8 cellular contexts compared by ENCODE assay signal in the genomic region with DNA sequence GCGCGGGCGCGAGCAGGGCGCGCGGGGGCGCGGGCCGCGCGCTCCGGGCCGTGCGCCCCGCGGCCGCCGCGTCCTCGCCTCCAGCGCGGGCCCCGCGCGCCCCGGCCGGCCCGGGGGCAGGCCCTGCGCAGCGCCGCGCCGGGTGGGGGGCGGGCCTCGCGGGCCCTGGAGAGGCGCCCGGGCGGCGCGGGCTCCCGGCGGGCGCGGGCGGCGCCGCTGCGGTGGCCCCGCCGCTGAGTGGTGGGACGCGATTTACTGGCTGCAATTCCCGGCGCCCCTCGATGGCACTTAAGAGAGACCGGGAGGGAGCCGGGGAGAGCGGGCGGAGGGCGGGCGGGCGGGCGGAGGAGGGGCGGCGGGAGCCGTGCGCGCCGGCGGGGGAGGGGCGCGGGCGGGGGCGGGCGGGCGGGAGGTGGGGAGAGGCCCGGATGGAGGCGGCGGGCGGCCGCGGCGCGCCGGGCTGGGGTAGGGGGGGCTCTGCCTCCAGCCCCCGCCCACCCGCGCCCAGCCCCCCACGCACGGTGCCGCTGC.
DNase-seq lines count a peak whose midpoint lies in the region; ATAC-seq, FAIRE-seq and TF ChIP-seq lines count a peak whose summit lies in the region.

No MANE protein-coding gene starts in this region.

- H3K18ac ChIP-seq in mesenchymal stem cell (ENCODE audit: low read depth in 1 of 2, low read length in 2 of 2) = no peak overlapping the region

- peaks cover 19% of the 10 kb centered on the region for H3K4me1 ChIP-seq in mesenchymal stem cell (ENCODE audit: control insufficient read depth, insufficient read depth, low read depth, low read length)

- no peaks in the 10 kb centered on the region for H3K36me3 Mint-ChIP-seq in activated naive CD8-positive, alpha-beta T cell treated with anti-CD3 and anti-CD28 coated beads, Interleukin-2, amount 50 U/mL, for 24 hours (ENCODE audit: low read depth)
- H3K36me3 Mint-ChIP-seq in progenitor cell of endocrine pancreas (ENCODE audit: insufficient read depth) = no peaks in the 10 kb centered on the region
- H3K36me3 Mint-ChIP-seq in T-helper 2 cell treated with Interferon-gamma antibody and Interleukin-4, amounts not matched to agents 5 μg/mL and 100 μg/mL, for 36 hours (ENCODE audit: low read depth) = no peaks in the 10 kb centered on the region

- no peak for TF ChIP-seq CTCF in progenitor cell of endocrine pancreas (IDR thresholded peaks at IDR 0.05; ENCODE audit: unreplicated experiment)

- no peak overlapping the region for H4K91ac ChIP-seq in mesenchymal stem cell (ENCODE audit: low read length)

- WGBS in mesenchymal stem cell = 3% methylated on average over 5 of the region's 93 CpGs

- H2BK15ac ChIP-seq in mesenchymal stem cell (ENCODE audit: low read depth, poor library complexity, severe bottlenecking) = no peak overlapping the region

- peaks cover 9% of the 10 kb centered on the region for H3K4me1 Mint-ChIP-seq in activated naive CD8-positive, alpha-beta T cell treated with anti-CD3 and anti-CD28 coated beads, Interleukin-2, amount 50 U/mL, for 24 hours
- H3K4me1 Mint-ChIP-seq in progenitor cell of endocrine pancreas (ENCODE audit: low read depth) = peaks cover 3% of the 10 kb centered on the region
- H3K4me1 Mint-ChIP-seq in T-helper 2 cell treated with Interferon-gamma antibody and Interleukin-4, amounts not matched to agents 5 μg/mL and 100 μg/mL, for 36 hours (ENCODE audit: low read depth) = no peaks in the 10 kb centered on the region

- no peak overlapping the region for H2BK5ac ChIP-seq in mesenchymal stem cell (ENCODE audit: low read depth, low read length, poor library complexity, severe bottlenecking)

- H2AK5ac ChIP-seq in mesenchymal stem cell (ENCODE audit: low read length, severe bottlenecking) = no peak overlapping the region

- H3K36me3 ChIP-seq in mesenchymal stem cell (ENCODE audit: control insufficient read depth in 1 of 2, insufficient read depth in 2 of 2, low read depth in 1 of 2, low read length in 2 of 2) = no peaks in the 10 kb centered on the region

- H3K27me3 ChIP-seq in mesenchymal stem cell (ENCODE audit: control insufficient read depth in 1 of 2, insufficient read depth in 1 of 2, low read length in 2 of 2) = peaks cover 44 to 48% of the 10 kb centered on the region in 2 experiments

- H3K9me3 ChIP-seq in mesenchymal stem cell (ENCODE audit: control insufficient read depth, low read length) = no peaks in the 10 kb centered on the region

- no peak overlapping the region for H2BK120ac ChIP-seq in mesenchymal stem cell (ENCODE audit: low read depth, low read length)

- no peak overlapping the region for H3K27ac ChIP-seq in mesenchymal stem cell (ENCODE audit: low read length, poor library complexity, severe bottlenecking)

- H3K4me3 Mint-ChIP-seq in activated naive CD8-positive, alpha-beta T cell treated with anti-CD3 and anti-CD28 coated beads, Interleukin-2, amount 50 U/mL, for 24 hours = no peak overlapping the region
- no peak overlapping the region for H3K4me3 Mint-ChIP-seq in progenitor cell of endocrine pancreas (ENCODE audit: low read depth)
- H3K4me3 Mint-ChIP-seq in T-helper 2 cell treated with Interferon-gamma antibody and Interleukin-4, amounts not matched to agents 5 μg/mL and 100 μg/mL, for 36 hours = no peak overlapping the region

- H3K4ac ChIP-seq in mesenchymal stem cell (ENCODE audit: low read depth in 1 of 2, low read length in 2 of 2) = no peak overlapping the region

- H3K23ac ChIP-seq in mesenchymal stem cell (ENCODE audit: low read length in 2 of 2) = no peak overlapping the region

- peak overlapping the region; percentile 9 for H3K4me2 ChIP-seq in mesenchymal stem cell (ENCODE audit: low read length, poor library complexity, severe bottlenecking)

- ATAC-seq in activated naive CD8-positive, alpha-beta T cell treated with anti-CD3 and anti-CD28 coated beads, Interleukin-2, amount 50 U/mL, for 24 hours = peak; percentile 11
- ATAC-seq in GM18502 (IDR thresholded peaks at IDR 0.05; ENCODE audit: poor library complexity, unreplicated experiment) = no peak

- H3K4me3 ChIP-seq in mesenchymal stem cell (ENCODE audit: insufficient read depth in 1 of 2, low read depth in 1 of 2, low read length in 2 of 2) = peak overlapping the region in 1 of 2 experiments; percentile 48

- DNase-seq in AG20443 (ENCODE audit: low spot score) (peak; percentile 77), GM18507 (ENCODE audit: extremely low spot score, insufficient read length, low read depth) (peak; percentile 18), mesenchymal stem cell (no peak), progenitor cell of endocrine pancreas (ENCODE audit: low spot score, unreplicated experiment) (no peak), Ammon's horn (ENCODE audit: low spot score) (no peak)
- no peak for DNase-seq in activated naive CD8-positive, alpha-beta T cell treated with anti-CD3 and anti-CD28 coated beads, Interleukin-2, amount 50 U/mL, for 24 hours
- DNase-seq in T-helper 2 cell treated with Interferon-gamma antibody and Interleukin-4, amounts not matched to agents 5 μg/mL and 100 μg/mL, for 36 hours (ENCODE audit: low spot score) = no peak

- no peak overlapping the region for H3K14ac ChIP-seq in mesenchymal stem cell (ENCODE audit: low read length in 2 of 2)

- FAIRE-seq in GM18507 (lab: Jason Lieb, UNC) = no peak

- no peaks in the 10 kb centered on the region for H3K9me3 Mint-ChIP-seq in activated naive CD8-positive, alpha-beta T cell treated with anti-CD3 and anti-CD28 coated beads, Interleukin-2, amount 50 U/mL, for 24 hours
- no peaks in the 10 kb centered on the region for H3K9me3 Mint-ChIP-seq in progenitor cell of endocrine pancreas (ENCODE audit: low read depth)
- no peaks in the 10 kb centered on the region for H3K9me3 Mint-ChIP-seq in T-helper 2 cell treated with Interferon-gamma antibody and Interleukin-4, amounts not matched to agents 5 μg/mL and 100 μg/mL, for 36 hours

- no peak overlapping the region for H3K27ac Mint-ChIP-seq in activated naive CD8-positive, alpha-beta T cell treated with anti-CD3 and anti-CD28 coated beads, Interleukin-2, amount 50 U/mL, for 24 hours
- no peak overlapping the region for H3K27ac Mint-ChIP-seq in progenitor cell of endocrine pancreas
- no peak overlapping the region for H3K27ac Mint-ChIP-seq in T-helper 2 cell treated with Interferon-gamma antibody and Interleukin-4, amounts not matched to agents 5 μg/mL and 100 μg/mL, for 36 hours

- H3K79me1 ChIP-seq in mesenchymal stem cell (replicated peaks; ENCODE audit: low read length, poor library complexity, severe bottlenecking) = peaks cover 1% of the 10 kb centered on the region

- H4K8ac ChIP-seq in mesenchymal stem cell (ENCODE audit: low read length) = no peak overlapping the region

- H3K27me3 Mint-ChIP-seq in activated naive CD8-positive, alpha-beta T cell treated with anti-CD3 and anti-CD28 coated beads, Interleukin-2, amount 50 U/mL, for 24 hours = peaks cover 5% of the 10 kb centered on the region
- H3K27me3 Mint-ChIP-seq in progenitor cell of endocrine pancreas = peaks cover 22% of the 10 kb centered on the region
- peaks cover 20% of the 10 kb centered on the region for H3K27me3 Mint-ChIP-seq in T-helper 2 cell treated with Interferon-gamma antibody and Interleukin-4, amounts not matched to agents 5 μg/mL and 100 μg/mL, for 36 hours (ENCODE audit: low read depth)

- no peak overlapping the region for H2AFZ ChIP-seq in mesenchymal stem cell (ENCODE audit: low read depth, low read length)

- no peak overlapping the region for H2BK12ac ChIP-seq in mesenchymal stem cell (ENCODE audit: low read length in 2 of 2)

- no peak overlapping the region for H3K9ac ChIP-seq in mesenchymal stem cell (ENCODE audit: low read length)

Comparison
In these comparisons a context has a peak if more than half of its experiments do, and no peak if none do; other contexts are left out.
1. DNase-seq: peak in AG20443 (single experiment) and GM18507 (single experiment); none in activated naive CD8-positive, alpha-beta T cell treated with anti-CD3 and anti-CD28 coated beads, Interleukin-2, amount 50 U/mL, for 24 hours (single experiment), mesenchymal stem cell (single experiment), progenitor cell of endocrine pancreas (single experiment), T-helper 2 cell treated with Interferon-gamma antibody and Interleukin-4, amounts not matched to agents 5 μg/mL and 100 μg/mL, for 36 hours (single experiment) and Ammon's horn (single experiment).